ENCODE assay signal across 13 cellular contexts in genomic region chr15:52023169-52023922, GRCh38. TPM values are rescaled to one million over a fixed set of nuclear protein-coding genes. Genes with fewer than 3 reads are reported as not detected.
DNase-seq lines count a peak whose midpoint lies in the region; ATAC-seq and TF ChIP-seq lines count a peak whose summit lies in the region.
"Had no signal": no experiment of that assay in that cellular context is flagged by ENCODE, and none has a peak within 500 bp of the region (broad histone marks: within the 10 kb centered on the region; RNA-seq: fewer than 3 reads in every experiment).

No MANE protein-coding gene starts in this region.

- TF ChIP-seq CTCF in nephron progenitor cell (IDR thresholded peaks at IDR 0.05) = no peak

- peak overlapping the region; percentile 52 to 93 (median 56) for H3K4me3 Mint-ChIP-seq in CD4-positive, CD25-positive, alpha-beta regulatory T cell
- peak overlapping the region; percentile 43 for H3K4me3 Mint-ChIP-seq in central memory CD8-positive, alpha-beta T cell
- H3K4me3 Mint-ChIP-seq in nephron progenitor cell = peak overlapping the region; percentile 47
- H3K4me3 Mint-ChIP-seq: activated B cell treated with CpG ODN at 0.5 μM for 24 hours had no signal

- DNase-seq in CD4-positive, CD25-positive, alpha-beta regulatory T cell = no peak
- no peak for DNase-seq in central memory CD8-positive, alpha-beta T cell (ENCODE audit: low spot score in 2 of 2)
- no peak for DNase-seq in nephron progenitor cell
- no peak for DNase-seq in SKM-1 treated with dmso at 0.1 percent for 144 hours (lab: John Stamatoyannopoulos, UW; ENCODE audit: unreplicated experiment)
- DNase-seq in NCI-H226 = no peak
- DNase-seq in stimulated activated naive CD8-positive, alpha-beta T cell treated with anti-CD3 and anti-CD28 coated beads, Interleukin-15, Interleukin-2, amounts not matched to agents 100 U/mL and 50 U/mL, for 24 hours = no peak
- DNase-seq: activated B cell treated with CpG ODN at 0.5 μM for 24 hours; activated naive CD4-positive, alpha-beta T cell treated with Interleukin-2 at 50 U/mL for 16 hours; H7; Karpas-422 had no signal

- no peaks in the 10 kb centered on the region for H3K9me3 ChIP-seq in CD4-positive, CD25-positive, alpha-beta regulatory T cell (ENCODE audit: control insufficient read depth in 2 of 2, low read length in 2 of 2)
- no peaks in the 10 kb centered on the region for H3K9me3 ChIP-seq in HUES6 (ENCODE audit: control insufficient read depth, insufficient read depth, low read depth, low read length)
- H3K9me3 ChIP-seq: right atrium auricular region had no signal

- H3K27ac ChIP-seq in CD4-positive, CD25-positive, alpha-beta regulatory T cell (ENCODE audit: insufficient read depth, low read length, poor library complexity, severe bottlenecking) = no peak overlapping the region
- peak overlapping the region; percentile 44; the same call in 1 of the 2 replicates for H3K27ac ChIP-seq in HUES6 (ENCODE audit: low read depth, low read length)

- H3K9me3 Mint-ChIP-seq in CD4-positive, CD25-positive, alpha-beta regulatory T cell = peaks cover 0 to 2% (median 0%) of the 10 kb centered on the region in 7 donors
- H3K9me3 Mint-ChIP-seq in central memory CD8-positive, alpha-beta T cell = no peaks in the 10 kb centered on the region
- peaks cover 9% of the 10 kb centered on the region for H3K9me3 Mint-ChIP-seq in nephron progenitor cell
- H3K9me3 Mint-ChIP-seq: activated B cell treated with CpG ODN at 0.5 μM for 24 hours had no signal

- H3K9ac ChIP-seq in HUES6 (ENCODE audit: low read length) = no peak overlapping the region

- no peaks in the 10 kb centered on the region for H3K27me3 Mint-ChIP-seq in CD4-positive, CD25-positive, alpha-beta regulatory T cell
- no peaks in the 10 kb centered on the region for H3K27me3 Mint-ChIP-seq in central memory CD8-positive, alpha-beta T cell
- peaks cover 5% of the 10 kb centered on the region for H3K27me3 Mint-ChIP-seq in nephron progenitor cell (ENCODE audit: low read depth, poor library complexity)
- H3K27me3 Mint-ChIP-seq: activated B cell treated with CpG ODN at 0.5 μM for 24 hours had no signal

- H3K27me3 ChIP-seq in CD4-positive, CD25-positive, alpha-beta regulatory T cell (ENCODE audit: control insufficient read depth, insufficient read depth, low read length) = no peaks in the 10 kb centered on the region
- H3K27me3 ChIP-seq in HUES6 (ENCODE audit: control insufficient read depth, insufficient read depth, low read length) = no peaks in the 10 kb centered on the region
- H3K27me3 ChIP-seq: right atrium auricular region had no signal

- peaks cover 3% of the 10 kb centered on the region for H3K36me3 ChIP-seq in CD4-positive, CD25-positive, alpha-beta regulatory T cell (ENCODE audit: control insufficient read depth, insufficient read depth, low read length)
- H3K36me3 ChIP-seq in HUES6 (ENCODE audit: control insufficient read depth, insufficient read depth, low read length) = 0 out of 2 replicates have a peak, but pooled peaks cover 2% of the 10 kb centered on the region

- ATAC-seq in CD4-positive, CD25-positive, alpha-beta regulatory T cell (ENCODE audit: low read depth in 2 of 2) = no peak
- ATAC-seq in central memory CD8-positive, alpha-beta T cell (replicated peaks; ENCODE audit: extremely low read depth, poor library complexity, severe bottlenecking) = no peak
- ATAC-seq in HG02885 (IDR thresholded peaks at IDR 0.05; ENCODE audit: poor library complexity, unreplicated experiment) = no peak
- ATAC-seq in stimulated activated naive CD8-positive, alpha-beta T cell treated with anti-CD3 and anti-CD28 coated beads, Interleukin-15, Interleukin-2, amounts not matched to agents 100 U/mL and 50 U/mL, for 24 hours = no peak

- H3K36me3 Mint-ChIP-seq in CD4-positive, CD25-positive, alpha-beta regulatory T cell = peaks cover 2% of the 10 kb centered on the region
- peaks cover 16% of the 10 kb centered on the region for H3K36me3 Mint-ChIP-seq in central memory CD8-positive, alpha-beta T cell (ENCODE audit: insufficient read depth)
- peaks cover 35% of the 10 kb centered on the region for H3K36me3 Mint-ChIP-seq in nephron progenitor cell (ENCODE audit: low read depth)

- peaks cover 29% of the 10 kb centered on the region for H3K4me1 ChIP-seq in CD4-positive, CD25-positive, alpha-beta regulatory T cell (ENCODE audit: control insufficient read depth, insufficient read depth, low read length, poor library complexity, severe bottlenecking)
- peaks cover 18% of the 10 kb centered on the region for H3K4me1 ChIP-seq in HUES6 (ENCODE audit: control insufficient read depth, insufficient read depth, low read length)

- H3K4me1 Mint-ChIP-seq in CD4-positive, CD25-positive, alpha-beta regulatory T cell = peaks cover 23 to 64% (median 45%) of the 10 kb centered on the region in 4 donors
- H3K4me1 Mint-ChIP-seq in central memory CD8-positive, alpha-beta T cell = peaks cover 46% of the 10 kb centered on the region
- H3K4me1 Mint-ChIP-seq in nephron progenitor cell = peaks cover 34% of the 10 kb centered on the region

- no peak overlapping the region for H3K4me3 ChIP-seq in CD4-positive, CD25-positive, alpha-beta regulatory T cell (ENCODE audit: low read depth, low read length)
- H3K4me3 ChIP-seq in HUES6 (ENCODE audit: low read depth, low read length) = no peak overlapping the region
- H3K4me3 ChIP-seq: right atrium auricular region had no signal

- H3K27ac Mint-ChIP-seq in CD4-positive, CD25-positive, alpha-beta regulatory T cell = peak overlapping the region; percentile 49 to 79 (median 64)
- peak overlapping the region; percentile 46 for H3K27ac Mint-ChIP-seq in central memory CD8-positive, alpha-beta T cell (ENCODE audit: low read depth)
- no peak overlapping the region for H3K27ac Mint-ChIP-seq in nephron progenitor cell
- H3K27ac Mint-ChIP-seq: activated B cell treated with CpG ODN at 0.5 μM for 24 hours had no signal

RNA-seq across cellular contexts. Expression of gene MAPK6, which starts 4.3 kb away (rescaled TPM):
- 49.4 TPM for total RNA-seq in CD4-positive, CD25-positive, alpha-beta regulatory T cell
- polyA plus RNA-seq in CD4-positive, CD25-positive, alpha-beta regulatory T cell = 10 to 100 TPM in 2 of 4 donors, 1 to 10 TPM in 2; 8.2 to 15.9 (median 10.4) TPM

RNA-seq across cellular contexts. Expression of gene LEO1, which starts 51.8 kb away (rescaled TPM):
- 12.5 TPM for total RNA-seq in CD4-positive, CD25-positive, alpha-beta regulatory T cell
- 10 to 100 TPM; 16.5 to 23.9 (median 21.3) TPM for polyA plus RNA-seq in CD4-positive, CD25-positive, alpha-beta regulatory T cell
